ENCODE assay signal across 41 cellular contexts in genomic region chr1:202701200-202701599, GRCh38. TPM values are rescaled to one million over a fixed set of nuclear protein-coding genes. Genes with fewer than 3 reads are reported as not detected.
"Had no signal": no experiment of that assay in that cellular context is flagged by ENCODE, and none has a peak within 500 bp of the region (broad histone marks: within the 10 kb centered on the region; RNA-seq: fewer than 3 reads in every experiment).

No MANE protein-coding gene starts in this region.

- H3K36me3 ChIP-seq: adrenal gland, ascending aorta, breast epithelium, cardiac muscle cell, colonic mucosa, esophagus squamous epithelium, gastroesophageal sphincter, heart right ventricle had no signal

- H2AFZ ChIP-seq: hepatocyte had no signal

- H3K27ac Mint-ChIP-seq: activated CD4-positive, alpha-beta memory T cell treated with anti-CD3 and anti-CD28 coated beads for 36 hours; activated CD4-positive, alpha-beta T cell treated with anti-CD3 and anti-CD28 coated beads for 36 hours; activated CD4-positive, alpha-beta T cell treated with anti-CD3 and anti-CD28 coated beads, Interleukin-2, amount 10 ng/mL, durations not matched to agents 24 days and 14 days; activated CD8-positive, alpha-beta memory T cell treated with anti-CD3 and anti-CD28 coated beads, Interleukin-2, amount 10 ng/mL, durations not matched to agents 7 days and 5 days; activated CD8-positive, alpha-beta T cell treated with anti-CD3 and anti-CD28 coated beads, Interleukin-2, amount 10 ng/mL, durations not matched to agents 7 days and 5 days; activated naive CD4-positive, alpha-beta T cell treated with anti-CD3 and anti-CD28 coated beads for 36 hours; activated naive CD4-positive, alpha-beta T cell treated with anti-CD3 and anti-CD28 coated beads, Interleukin-2, amount 50 U/mL, for 24 hours; activated naive CD8-positive, alpha-beta T cell treated with anti-CD3 and anti-CD28 coated beads for 36 hours; activated naive CD8-positive, alpha-beta T cell treated with anti-CD3 and anti-CD28 coated beads, Interleukin-2, amount 50 U/mL, for 24 hours; activated T-helper 1 cell treated with anti-CD3 and anti-CD28 coated beads, Interleukin-12 subunit alpha, Interleukin-12 subunit beta, Interleukin-2, Interleukin-4 antibody, amounts not matched to agents 30 ng/mL and 10 ng/mL and 1 ng/mL, durations not matched to agents 14 hours and 24 hours and 36 hours; activated T-helper 2 cell treated with anti-CD3 and anti-CD28 coated beads, Interferon-gamma antibody, Interleukin-2, Interleukin-4, amounts not matched to agents 10 μg/mL and 5 μg/mL and 100 μg/mL, durations not matched to agents 14 hours and 24 hours and 36 hours; T-helper 2 cell treated with Interferon-gamma antibody and Interleukin-4, amounts not matched to agents 5 μg/mL and 100 μg/mL, for 36 hours had no signal

- H3K27me3 ChIP-seq: ascending aorta, colonic mucosa had no signal

- H3K9me3 ChIP-seq: adrenal gland, ascending aorta, breast epithelium, colonic mucosa, esophagus squamous epithelium, gastroesophageal sphincter, heart right ventricle had no signal

- H3K9me3 Mint-ChIP-seq: activated CD4-positive, alpha-beta memory T cell treated with anti-CD3 and anti-CD28 coated beads for 36 hours; activated CD4-positive, alpha-beta T cell treated with anti-CD3 and anti-CD28 coated beads, Interleukin-2, amount 10 ng/mL, durations not matched to agents 24 days and 14 days; activated naive CD4-positive, alpha-beta T cell treated with anti-CD3 and anti-CD28 coated beads for 36 hours; activated naive CD4-positive, alpha-beta T cell treated with anti-CD3 and anti-CD28 coated beads, Interleukin-2, amount 50 U/mL, for 24 hours; activated naive CD8-positive, alpha-beta T cell treated with anti-CD3 and anti-CD28 coated beads for 36 hours; activated naive CD8-positive, alpha-beta T cell treated with anti-CD3 and anti-CD28 coated beads, Interleukin-2, amount 50 U/mL, for 24 hours; activated T-helper 1 cell treated with anti-CD3 and anti-CD28 coated beads, Interleukin-12 subunit alpha, Interleukin-12 subunit beta, Interleukin-2, Interleukin-4 antibody, amounts not matched to agents 30 ng/mL and 10 ng/mL and 1 ng/mL, durations not matched to agents 14 hours and 24 hours and 36 hours; activated T-helper 2 cell treated with anti-CD3 and anti-CD28 coated beads, Interferon-gamma antibody, Interleukin-2, Interleukin-4, amounts not matched to agents 10 μg/mL and 5 μg/mL and 100 μg/mL, durations not matched to agents 14 hours and 24 hours and 36 hours; T-helper 2 cell treated with Interferon-gamma antibody and Interleukin-4, amounts not matched to agents 5 μg/mL and 100 μg/mL, for 36 hours had no signal

- H3K4me1 ChIP-seq: adrenal gland, ascending aorta, breast epithelium, colonic mucosa, esophagus squamous epithelium, gastroesophageal sphincter, heart right ventricle had no signal

- H3K27ac ChIP-seq: adrenal gland, ascending aorta, breast epithelium, cardiac muscle cell, colonic mucosa, epithelial cell of prostate, esophagus squamous epithelium, gastroesophageal sphincter, heart right ventricle, hepatocyte had no signal

- FAIRE-seq: endometrium, endothelial cell of umbilical vein had no signal

- DNase-seq: activated CD4-positive, alpha-beta memory T cell treated with anti-CD3 and anti-CD28 coated beads for 36 hours; activated CD4-positive, alpha-beta T cell treated with anti-CD3 and anti-CD28 coated beads for 36 hours; activated CD4-positive, alpha-beta T cell treated with anti-CD3 and anti-CD28 coated beads, Interleukin-2, amount 10 ng/mL, durations not matched to agents 24 days and 14 days; activated CD4-positive, CD25-positive, alpha-beta regulatory T cell; activated CD4-positive, CD25-positive, alpha-beta regulatory T cell treated with anti-CD3 and anti-CD28 coated beads, Interleukin-2, amount 50 U/mL, for 72 hours; activated CD8-positive, alpha-beta memory T cell treated with anti-CD3 and anti-CD28 coated beads, Interleukin-2, amount 10 ng/mL, durations not matched to agents 7 days and 5 days; activated CD8-positive, alpha-beta memory T cell treated with anti-CD3 and anti-CD28 coated beads, Interleukin-2, amount 50 U/mL, for 4 hours; activated CD8-positive, alpha-beta T cell treated with anti-CD3 and anti-CD28 coated beads, Interleukin-2, amount 10 ng/mL, durations not matched to agents 7 days and 5 days; activated effector memory CD4-positive, alpha-beta T cell treated with anti-CD3 and anti-CD28 coated beads, Interleukin-2, amount 50 U/mL, for 16 hours; activated naive CD4-positive, alpha-beta T cell treated with anti-CD3 and anti-CD28 coated beads for 36 hours; activated naive CD8-positive, alpha-beta T cell treated with anti-CD3 and anti-CD28 coated beads for 36 hours; activated naive CD8-positive, alpha-beta T cell treated with anti-CD3 and anti-CD28 coated beads, Interleukin-2, amount 50 U/mL, for 24 hours; activated T-cell treated with anti-CD3 and anti-CD28 coated beads, Interleukin-2, amount 50 U/mL, for 1 hour; activated T-cell treated with anti-CD3 and anti-CD28 coated beads, Interleukin-2, amount 50 U/mL, for 48 hours; adrenal gland; central memory CD4-positive, alpha-beta T cell; cerebellar nuclear complex; colonic mucosa; effector CD8-positive, alpha-beta T cell; esophagus squamous epithelium; foreskin melanocyte; heart right ventricle; T1000 had no signal

- H3K4me1 Mint-ChIP-seq: activated CD4-positive, alpha-beta T cell treated with anti-CD3 and anti-CD28 coated beads for 36 hours; activated naive CD4-positive, alpha-beta T cell treated with anti-CD3 and anti-CD28 coated beads, Interleukin-2, amount 50 U/mL, for 24 hours; activated naive CD8-positive, alpha-beta T cell treated with anti-CD3 and anti-CD28 coated beads for 36 hours; activated naive CD8-positive, alpha-beta T cell treated with anti-CD3 and anti-CD28 coated beads, Interleukin-2, amount 50 U/mL, for 24 hours had no signal

- H3K36me3 Mint-ChIP-seq: activated CD4-positive, alpha-beta memory T cell treated with anti-CD3 and anti-CD28 coated beads for 36 hours; activated CD8-positive, alpha-beta memory T cell treated with anti-CD3 and anti-CD28 coated beads, Interleukin-2, amount 10 ng/mL, durations not matched to agents 7 days and 5 days; activated naive CD4-positive, alpha-beta T cell treated with anti-CD3 and anti-CD28 coated beads, Interleukin-2, amount 50 U/mL, for 24 hours; activated naive CD8-positive, alpha-beta T cell treated with anti-CD3 and anti-CD28 coated beads for 36 hours; brain had no signal

- H3K4me3 ChIP-seq: adrenal gland, ascending aorta, breast epithelium, cardiac muscle cell, colonic mucosa, esophagus squamous epithelium, gastroesophageal sphincter, heart right ventricle, hepatocyte had no signal

- H3K4me2 ChIP-seq: hepatocyte had no signal

- H3K4me3 Mint-ChIP-seq: activated CD4-positive, alpha-beta memory T cell treated with anti-CD3 and anti-CD28 coated beads for 36 hours; activated CD4-positive, alpha-beta T cell treated with anti-CD3 and anti-CD28 coated beads for 36 hours; activated CD4-positive, alpha-beta T cell treated with anti-CD3 and anti-CD28 coated beads, Interleukin-2, amount 10 ng/mL, durations not matched to agents 24 days and 14 days; activated CD8-positive, alpha-beta memory T cell treated with anti-CD3 and anti-CD28 coated beads, Interleukin-2, amount 10 ng/mL, durations not matched to agents 7 days and 5 days; activated CD8-positive, alpha-beta T cell treated with anti-CD3 and anti-CD28 coated beads, Interleukin-2, amount 10 ng/mL, durations not matched to agents 7 days and 5 days; activated naive CD4-positive, alpha-beta T cell treated with anti-CD3 and anti-CD28 coated beads for 36 hours; activated naive CD4-positive, alpha-beta T cell treated with anti-CD3 and anti-CD28 coated beads, Interleukin-2, amount 50 U/mL, for 24 hours; activated naive CD8-positive, alpha-beta T cell treated with anti-CD3 and anti-CD28 coated beads for 36 hours; activated naive CD8-positive, alpha-beta T cell treated with anti-CD3 and anti-CD28 coated beads, Interleukin-2, amount 50 U/mL, for 24 hours; activated T-helper 1 cell treated with anti-CD3 and anti-CD28 coated beads, Interleukin-12 subunit alpha, Interleukin-12 subunit beta, Interleukin-2, Interleukin-4 antibody, amounts not matched to agents 30 ng/mL and 10 ng/mL and 1 ng/mL, durations not matched to agents 14 hours and 24 hours and 36 hours; brain; T-helper 2 cell treated with Interferon-gamma antibody and Interleukin-4, amounts not matched to agents 5 μg/mL and 100 μg/mL, for 36 hours had no signal

- ATAC-seq: activated CD4-positive, alpha-beta T cell treated with anti-CD3 and anti-CD28 coated beads for 36 hours; activated CD8-positive, alpha-beta memory T cell treated with anti-CD3 and anti-CD28 coated beads, Interleukin-2, amount 10 ng/mL, durations not matched to agents 7 days and 5 days; activated CD8-positive, alpha-beta T cell treated with anti-CD3 and anti-CD28 coated beads, Interleukin-2, amount 10 ng/mL, durations not matched to agents 7 days and 5 days; activated naive CD8-positive, alpha-beta T cell treated with anti-CD3 and anti-CD28 coated beads, Interleukin-2, amount 50 U/mL, for 24 hours; gastroesophageal sphincter; heart right ventricle had no signal

RNA-seq across cellular contexts. Expression of gene SYT2, which starts 9.1 kb away (rescaled TPM):
- total RNA-seq: activated CD4-positive, alpha-beta memory T cell treated with anti-CD3 and anti-CD28 coated beads for 36 hours; activated CD4-positive, alpha-beta T cell treated with anti-CD3 and anti-CD28 coated beads for 36 hours; activated CD4-positive, alpha-beta T cell treated with anti-CD3 and anti-CD28 coated beads, Interleukin-2, amount 10 ng/mL, durations not matched to agents 24 days and 14 days; activated CD8-positive, alpha-beta memory T cell treated with anti-CD3 and anti-CD28 coated beads for 36 hours; activated CD8-positive, alpha-beta memory T cell treated with anti-CD3 and anti-CD28 coated beads, Interleukin-2, amount 10 ng/mL, durations not matched to agents 7 days and 5 days; activated CD8-positive, alpha-beta T cell treated with anti-CD3 and anti-CD28 coated beads, Interleukin-2, amount 10 ng/mL, durations not matched to agents 7 days and 5 days; activated naive CD4-positive, alpha-beta T cell treated with anti-CD3 and anti-CD28 coated beads for 36 hours; activated naive CD8-positive, alpha-beta T cell treated with anti-CD3 and anti-CD28 coated beads for 36 hours; activated T-helper 1 cell treated with anti-CD3 and anti-CD28 coated beads, Interleukin-12 subunit alpha, Interleukin-12 subunit beta, Interleukin-2, Interleukin-4 antibody, amounts not matched to agents 30 ng/mL and 10 ng/mL and 1 ng/mL, durations not matched to agents 14 hours and 24 hours and 36 hours; activated T-helper 2 cell treated with anti-CD3 and anti-CD28 coated beads, Interferon-gamma antibody, Interleukin-2, Interleukin-4, amounts not matched to agents 10 μg/mL and 5 μg/mL and 100 μg/mL, durations not matched to agents 14 hours and 24 hours and 36 hours; ascending aorta; dermis microvascular lymphatic vessel endothelial cell; endothelial cell of umbilical vein; esophagus squamous epithelium; fibroblast of lung; fibroblast of villous mesenchyme; glomerular endothelial cell had no signal
- polyA plus RNA-seq: endothelial cell of umbilical vein had no signal
